7 cellular contexts compared by ENCODE assay signal in the genomic region with DNA sequence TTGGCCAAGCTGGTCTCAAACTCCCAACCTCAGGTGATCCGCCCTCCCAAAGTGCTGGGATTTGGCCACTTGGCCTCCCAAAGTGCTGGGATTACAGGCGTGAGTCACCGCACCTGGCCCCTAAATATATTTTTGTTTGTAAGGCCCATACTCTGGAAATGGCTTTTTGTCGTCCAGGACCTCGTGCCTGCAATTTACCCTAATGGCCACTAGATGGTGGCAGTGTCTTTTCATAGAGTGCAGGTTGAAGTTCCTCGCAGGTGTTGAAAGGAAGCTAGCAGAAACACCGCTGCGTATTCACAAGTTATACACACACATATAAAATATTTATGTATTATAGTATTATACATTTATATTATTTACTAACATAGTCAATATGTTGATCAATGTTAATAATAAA.
DNase-seq lines count a peak whose midpoint lies in the region; ATAC-seq and TF ChIP-seq lines count a peak whose summit lies in the region.

No MANE protein-coding gene starts in this region.

- peak; percentile 35 for ATAC-seq in mucosa of descending colon
- ATAC-seq in GM19324 (IDR thresholded peaks at IDR 0.05; ENCODE audit: low FRiP score, unreplicated experiment), result no peak

- TF ChIP-seq EP300 in esophagus muscularis mucosa (IDR thresholded peaks at IDR 0.05), result no peak

- no peak for TF ChIP-seq POLR2A in esophagus muscularis mucosa (IDR thresholded peaks at IDR 0.05; ENCODE audit: low read depth)

- H3K27ac ChIP-seq in HL-60 (replicated peaks) (no peak overlapping the region), esophagus muscularis mucosa (replicated peaks in 1 of 4) (no peak overlapping the region)

- WGBS in esophagus muscularis mucosa, result 82% methylated on average over 8 of the region's 8 CpGs

- peak; percentile 78 for DNase-seq in ELF-1 (ENCODE audit: low read depth, low spot score)
- peak; percentile 14 to 25 for DNase-seq in HL-60 (ENCODE audit: low read depth in 1 of 2, low spot score in 1 of 2)
- peak; percentile 1 to 12 for DNase-seq in activated CD4-positive, alpha-beta T cell treated with anti-CD3 and anti-CD28 coated beads, Interleukin-2, amount 50 U/mL, for 48 hours
- DNase-seq in mucosa of descending colon, result peak in 1 of 3 donors; percentile 25
- no peak for DNase-seq in UCSD-AML1 (lab: John Stamatoyannopoulos, UW; ENCODE audit: unreplicated experiment)
- no peak for DNase-seq in esophagus muscularis mucosa (ENCODE audit: extremely low spot score)

- H3K36me3 ChIP-seq in mucosa of descending colon (ENCODE audit: low read depth) (no peaks in the 10 kb centered on the region), esophagus muscularis mucosa (no peaks in the 10 kb centered on the region)

- H3K9me3 ChIP-seq in mucosa of descending colon, result peaks cover 6% of the 10 kb centered on the region
- peaks cover 0 to 7% (median 3%) of the 10 kb centered on the region in 4 donors for H3K9me3 ChIP-seq in esophagus muscularis mucosa

- intact Hi-C loops in mucosa of descending colon (cut with DNase I, micrococcal nuclease) (no loop called here), esophagus muscularis mucosa (cut with DNase I) (no loop called here)

- H3K4me3 ChIP-seq in HL-60 (replicated peaks; ENCODE audit: insufficient read depth, low read length) (no peak overlapping the region), mucosa of descending colon (no peak overlapping the region), esophagus muscularis mucosa (no peak overlapping the region)

- TF ChIP-seq CTCF in HL-60 (IDR thresholded peaks at IDR 0.05; ENCODE audit: insufficient read depth, low read length), result peak; percentile 83
- TF ChIP-seq CTCF in mucosa of descending colon (IDR thresholded peaks at IDR 0.05), result peak; percentile 21
- peak in 1 of 3 experiments; percentile 43 for TF ChIP-seq CTCF in esophagus muscularis mucosa (IDR thresholded peaks at IDR 0.05)

- H3K4me1 ChIP-seq in mucosa of descending colon (ENCODE audit: low read depth) (no peaks in the 10 kb centered on the region), esophagus muscularis mucosa (no peaks in the 10 kb centered on the region)

- H3K27me3 ChIP-seq in HL-60 (ENCODE audit: insufficient read depth, poor library complexity, severe bottlenecking) (no peaks in the 10 kb centered on the region), esophagus muscularis mucosa (no peaks in the 10 kb centered on the region)

Comparison
In these comparisons a context has a peak if more than half of its experiments do, and no peak if none do; other contexts are left out.
1. DNase-seq: peak in ELF-1 (single experiment), HL-60 (2 of 2) and activated CD4-positive, alpha-beta T cell treated with anti-CD3 and anti-CD28 coated beads, Interleukin-2, amount 50 U/mL, for 48 hours (2 of 2); none in UCSD-AML1 (single experiment) and esophagus muscularis mucosa (single experiment).